Comparison of ENCODE assay signal across 13 cellular contexts in genomic region chr1:221240652-221241051, GRCh38.
DNase-seq lines count a peak whose midpoint lies in the region; ATAC-seq and TF ChIP-seq lines count a peak whose summit lies in the region.
"Had no signal": no experiment of that assay in that cellular context is flagged by ENCODE, and none has a peak within 500 bp of the region (broad histone marks: within the 10 kb centered on the region; RNA-seq: fewer than 3 reads in every experiment).

No MANE protein-coding gene starts in this region.

- POLR2A ChIA-PET in HEK293T (lab: Yijun Ruan, JAX), result no interaction called here

- H3K9me3 ChIP-seq in WERI-Rb-1 (ENCODE audit: severe bottlenecking), result no peaks in the 10 kb centered on the region
- H3K9me3 ChIP-seq: Caco-2 had no signal

- no peak overlapping the region for H3K27ac ChIP-seq in WERI-Rb-1
- H3K27ac ChIP-seq: 22Rv1 had no signal

- H3K9me3 Mint-ChIP-seq in nephron progenitor cell, result peaks cover 9% of the 10 kb centered on the region

- H3K4me3 ChIP-seq in WERI-Rb-1 (ENCODE audit: low read depth, low read length), result no peak overlapping the region

- no peaks in the 10 kb centered on the region for H3K27me3 ChIP-seq in WERI-Rb-1 (ENCODE audit: insufficient read depth, low read depth, severe bottlenecking)

- H3K27me3 Mint-ChIP-seq in nephron progenitor cell (ENCODE audit: low read depth, poor library complexity), result peaks cover 4% of the 10 kb centered on the region
- H3K27me3 Mint-ChIP-seq: CD8-positive, alpha-beta memory T cell had no signal

- CTCF ChIA-PET in HEK293T (lab: Yijun Ruan, JAX), result no interaction called here

- intact Hi-C loops in Right ventricle myocardium superior (cut with DNase I), result no loop called here
- intact Hi-C loops in Right ventricle myocardium inferior (cut with DNase I), result no loop called here

- DNase-seq in Right ventricle myocardium superior (no peak), Right ventricle myocardium inferior (ENCODE audit: missing footprints) (no peak), HEK293T (ENCODE audit: extremely low spot score) (no peak), SHP77 treated with DMSO at 0.1 percent for 48 hours (lab: John Stamatoyannopoulos, UW) (peak; percentile 39), nephron progenitor cell (no peak), WERI-Rb-1 (no peak), HK-2 (ENCODE audit: unreplicated experiment) (no peak)
- DNase-seq: Caco-2; CD8-positive, alpha-beta memory T cell; GF-D8; H7 had no signal

- peak overlapping the region; percentile 92 for H3K27ac Mint-ChIP-seq in nephron progenitor cell

- ATAC-seq in Right ventricle myocardium superior (ENCODE audit: poor library complexity), result peak; percentile 78
- no peak for ATAC-seq in Right ventricle myocardium inferior
- ATAC-seq in GM21717 (IDR thresholded peaks at IDR 0.05; ENCODE audit: unreplicated experiment), result no peak

- H3K4me3 Mint-ChIP-seq in nephron progenitor cell, result peak overlapping the region; percentile 2
- H3K4me3 Mint-ChIP-seq: CD8-positive, alpha-beta memory T cell had no signal

- TF ChIP-seq CTCF in nephron progenitor cell (IDR thresholded peaks at IDR 0.05) (no peak), WERI-Rb-1 (IDR thresholded peaks at IDR 0.05; ENCODE audit: low read depth, low read length) (no peak)

- H3K4me1 Mint-ChIP-seq in nephron progenitor cell, result peaks cover 67% of the 10 kb centered on the region
- H3K4me1 Mint-ChIP-seq: CD8-positive, alpha-beta memory T cell had no signal

- no peaks in the 10 kb centered on the region for H3K36me3 ChIP-seq in WERI-Rb-1

- H3K36me3 Mint-ChIP-seq in nephron progenitor cell (ENCODE audit: low read depth), result no peaks in the 10 kb centered on the region
- H3K36me3 Mint-ChIP-seq: CD8-positive, alpha-beta memory T cell had no signal

TF ChIP-seq in HEK293T, 16 proteins besides CTCF, POLR2A, EP300 and RAD21:
- TF ChIP-seq NFRKB (IDR thresholded peaks at IDR 0.05) (no peak), SP1 (IDR thresholded peaks at IDR 0.05) (no peak), PKNOX1 (IDR thresholded peaks at IDR 0.05) (peak; percentile 67; the same call in 1 of the 2 replicates), TARDBP (IDR thresholded peaks at IDR 0.05) (no peak), ARNT (IDR thresholded peaks at IDR 0.05) (no peak), FOXM1 (IDR thresholded peaks at IDR 0.05; ENCODE audit: borderline replicate concordance) (no peak), ZNF384 (IDR thresholded peaks at IDR 0.05) (peak; percentile 29; the same call in 1 of the 2 replicates), ELF4 (IDR thresholded peaks at IDR 0.05) (no peak), SUZ12 (IDR thresholded peaks at IDR 0.05) (no peak), FOXA1 (IDR thresholded peaks at IDR 0.05) (no peak), BHLHE40 (IDR thresholded peaks at IDR 0.05; ENCODE audit: borderline replicate concordance) (no peak), LEF1 (IDR thresholded peaks at IDR 0.05; ENCODE audit: borderline replicate concordance) (no peak)
